In the genomic region with DNA sequence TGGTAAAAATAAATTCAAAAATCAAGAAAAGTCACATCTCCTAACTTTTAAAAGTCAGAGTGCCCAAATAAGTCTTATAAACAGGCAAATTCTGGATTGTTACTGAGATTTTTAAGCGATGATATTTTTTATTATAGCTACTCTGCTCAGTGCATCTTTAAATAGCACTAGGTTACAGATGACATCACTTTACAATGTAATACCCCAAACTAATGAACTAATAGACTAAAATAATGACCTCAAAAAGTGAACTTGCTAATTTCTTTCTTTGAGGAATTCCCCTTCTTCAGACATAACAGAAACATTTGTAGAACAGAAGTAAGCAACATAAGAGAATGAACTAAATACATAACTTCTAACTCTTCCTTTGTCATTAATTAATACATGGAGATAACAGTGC, we compare ENCODE assay signal across 25 cellular contexts. TPM values are rescaled to one million over a fixed set of nuclear protein-coding genes. Genes with fewer than 3 reads are reported as not detected.
"Had no signal": no experiment of that assay in that cellular context is flagged by ENCODE, and none has a peak within 500 bp of the region (broad histone marks: within the 10 kb centered on the region; RNA-seq: fewer than 3 reads in every experiment).

No MANE protein-coding gene starts in this region.

- H3K27me3 ChIP-seq: dorsolateral prefrontal cortex, esophagus squamous epithelium, gastrocnemius medialis, heart right ventricle, left lung had no signal

- H3K27ac ChIP-seq: coronary artery, dorsolateral prefrontal cortex, epithelial cell of prostate, esophagus squamous epithelium, gastrocnemius medialis, heart right ventricle, left lung, lower lobe of right lung had no signal

- ATAC-seq: esophagus mucosa, gastrocnemius medialis, heart right ventricle, left cardiac atrium, left lung, left ventricle myocardium superior, mucosa of descending colon had no signal

- H3K4me1 ChIP-seq: esophagus squamous epithelium, gastrocnemius medialis, left lung, lower lobe of right lung had no signal

- H3K4me3 Mint-ChIP-seq: mesothelial cell of epicardium had no signal

- H3K4me1 Mint-ChIP-seq: mesothelial cell of epicardium had no signal

- DNase-seq: dermis blood vessel endothelial cell; dorsolateral prefrontal cortex; effector CD4-positive, alpha-beta T cell; effector memory CD4-positive, alpha-beta T cell; esophagus squamous epithelium; foreskin fibroblast; foreskin melanocyte; gastrocnemius medialis; glutamatergic neuron; head of caudate nucleus; heart right ventricle; hippocampal formation; left cardiac atrium; left lung; left ventricle myocardium superior; lower lobe of right lung; mesenchymal stem cell; mucosa of descending colon had no signal

- H3K27ac Mint-ChIP-seq: mesothelial cell of epicardium had no signal

- H3K4me3 ChIP-seq: coronary artery, dorsolateral prefrontal cortex, esophagus squamous epithelium, gastrocnemius medialis, heart right ventricle, left lung, lower lobe of right lung, mucosa of descending colon had no signal

- H3K9me3 ChIP-seq: esophagus squamous epithelium, gastrocnemius medialis, heart right ventricle, left lung, lower lobe of right lung, mucosa of descending colon had no signal

- H3K9me3 Mint-ChIP-seq: mesothelial cell of epicardium had no signal

RNA-seq across cellular contexts. Expression of gene ACTA1, which starts 33.0 kb away (rescaled TPM):
- total RNA-seq: glomerular endothelial cell, lung microvascular endothelial cell, mesenteric fat pad had no signal
